In genomic region chr3:66186545-66186944, GRCh38 we compare ENCODE assay signal across 5 cellular contexts.
"Had no signal": no experiment of that assay in that cellular context is flagged by ENCODE, and none has a peak within 500 bp of the region (broad histone marks: within the 10 kb centered on the region; RNA-seq: fewer than 3 reads in every experiment).

No MANE protein-coding gene starts in this region.

- H2AFZ ChIP-seq: GM23248 had no signal

- H3K27me3 Mint-ChIP-seq: IgD-negative memory B cell had no signal

- H3K4me3 ChIP-seq: GM23248 had no signal

- H3K9ac ChIP-seq: GM23248 had no signal

- H3K27ac Mint-ChIP-seq: IgD-negative memory B cell had no signal

- H3K27ac ChIP-seq: GM23248 had no signal

- H3K4me1 Mint-ChIP-seq: IgD-negative memory B cell had no signal

- DNase-seq: GM23248, GOT3, H7, HCEC 1CT had no signal
